17 cellular contexts compared by ENCODE assay signal in the genomic region with DNA sequence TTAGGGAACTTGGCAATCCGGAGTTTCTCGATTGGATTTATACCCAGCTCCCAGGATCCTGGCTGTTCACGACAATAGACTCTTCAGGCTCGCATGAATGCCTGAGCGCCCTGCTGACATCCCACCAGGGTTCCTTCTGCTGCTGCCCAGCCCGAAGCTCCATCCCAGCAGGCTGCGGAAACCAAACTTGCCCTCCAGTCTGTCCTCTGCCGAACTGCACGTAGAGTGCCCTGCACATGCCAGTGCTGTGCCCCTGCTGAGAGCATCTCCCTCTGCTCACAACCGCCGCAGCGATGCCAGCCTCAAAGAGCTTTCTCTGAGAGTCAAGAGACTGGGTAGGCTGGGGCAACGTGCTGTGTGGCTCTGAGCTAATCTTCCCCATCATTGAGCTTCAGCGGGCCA. TPM values are rescaled to one million over a fixed set of nuclear protein-coding genes. Genes with fewer than 3 reads are reported as not detected.
A peak's percentile ranks its signal among the peaks of the same experiment; 100 is the strongest.
DNase-seq lines count a peak whose midpoint lies in the region; ATAC-seq, FAIRE-seq and TF ChIP-seq lines count a peak whose summit lies in the region.
"Had no signal": no experiment of that assay in that cellular context is flagged by ENCODE, and none has a peak within 500 bp of the region (broad histone marks: within the 10 kb centered on the region; RNA-seq: fewer than 3 reads in every experiment).

No MANE protein-coding gene starts in this region.

- H3K18ac ChIP-seq in neuronal stem cell (ENCODE audit: low read length): peak overlapping the region; percentile 88

- no peak overlapping the region for H3K14ac ChIP-seq in neuronal stem cell (ENCODE audit: low read length)

- H3K4me3 Mint-ChIP-seq in WTC11: peak overlapping the region; percentile 29
- H3K4me3 Mint-ChIP-seq: central memory CD8-positive, alpha-beta T cell; effector memory CD8-positive, alpha-beta T cell had no signal

- H3K9me3 ChIP-seq in HUES64 (ENCODE audit: insufficient read depth, low read depth, low read length) (no peaks in the 10 kb centered on the region), neuronal stem cell (replicated peaks in 1 of 2; ENCODE audit: control insufficient read depth in 2 of 2, insufficient read depth in 1 of 2, low read depth in 1 of 2, low read length in 2 of 2) (peaks cover 0 to 10% of the 10 kb centered on the region in 2 donors), esophagus muscularis mucosa (no peaks in the 10 kb centered on the region)
- H3K9me3 ChIP-seq: adrenal gland had no signal

- peaks cover 3% of the 10 kb centered on the region for H3K36me3 Mint-ChIP-seq in WTC11

- H3K27ac Mint-ChIP-seq in WTC11: peak overlapping the region; percentile 69; the same call in 1 of the 2 replicates
- H3K27ac Mint-ChIP-seq: effector memory CD8-positive, alpha-beta T cell had no signal

- no peak for TF ChIP-seq POLR2A in esophagus muscularis mucosa (IDR thresholded peaks at IDR 0.05; ENCODE audit: low read depth)
- TF ChIP-seq POLR2A in GM18505 (IDR thresholded peaks at IDR 0.05; ENCODE audit: borderline replicate concordance, extremely low read depth, insufficient read depth, insufficient read length): no peak

- H3K4me1 Mint-ChIP-seq in WTC11: peaks cover 46% of the 10 kb centered on the region
- H3K4me1 Mint-ChIP-seq: central memory CD8-positive, alpha-beta T cell had no signal

- H3K4me1 ChIP-seq in HUES64 (ENCODE audit: insufficient read depth, low read length) (peaks cover 23% of the 10 kb centered on the region), neuronal stem cell (ENCODE audit: control insufficient read depth in 2 of 2, insufficient read depth in 1 of 2, low read depth in 1 of 2, low read length in 2 of 2) (peaks cover 0 to 9% of the 10 kb centered on the region in 2 donors), esophagus muscularis mucosa (peaks cover 0 to 8% (median 0%) of the 10 kb centered on the region in 4 donors)
- H3K4me1 ChIP-seq: adrenal gland had no signal

- TF ChIP-seq CTCF in WTC11 (IDR thresholded peaks at IDR 0.05) (no peak), esophagus muscularis mucosa (IDR thresholded peaks at IDR 0.05) (no peak), D721Med (IDR thresholded peaks at IDR 0.05; ENCODE audit: insufficient read depth, missing control alignments) (no peak)

- peaks cover 6% of the 10 kb centered on the region for H3K27me3 ChIP-seq in HUES64 (ENCODE audit: insufficient read depth, low read length)
- H3K27me3 ChIP-seq in neuronal stem cell (ENCODE audit: control insufficient read depth in 3 of 3, insufficient read depth in 3 of 3, low read depth in 1 of 3, low read length in 3 of 3): no peaks in the 10 kb centered on the region
- H3K27me3 ChIP-seq in esophagus muscularis mucosa: no peaks in the 10 kb centered on the region
- H3K27me3 ChIP-seq: adrenal gland had no signal

- H2BK5ac ChIP-seq in neuronal stem cell (ENCODE audit: low read length): no peak overlapping the region

- H2AFZ ChIP-seq in neuronal stem cell (ENCODE audit: low read length): no peak overlapping the region

- H2BK120ac ChIP-seq in neuronal stem cell (ENCODE audit: low read depth, low read length): no peak overlapping the region

- DNase-seq in WTC11 (ENCODE audit: low spot score) (peak; percentile 47), left cardiac atrium (peak; percentile 44), neuronal stem cell (ENCODE audit: low spot score) (no peak), esophagus muscularis mucosa (ENCODE audit: extremely low spot score) (no peak), D721Med (ENCODE audit: insufficient read length, low spot score) (no peak), NCI-H2029 (lab: John Stamatoyannopoulos, UW) (no peak)
- DNase-seq: activated CD4-positive, CD25-positive, alpha-beta regulatory T cell treated with anti-CD3 and anti-CD28 coated beads, Interleukin-2, amount 50 U/mL, for 72 hours; activated effector memory CD4-positive, alpha-beta T cell treated with anti-CD3 and anti-CD28 coated beads, Interleukin-2, amount 50 U/mL, for 16 hours; adrenal gland; effector memory CD8-positive, alpha-beta T cell; GOT3; Kasumi-1; NCI-H1105; NCI-H510A treated with DMSO at 0.1 percent for 48 hours had no signal

- H3K27me3 Mint-ChIP-seq in WTC11 (ENCODE audit: low read depth): peaks cover 5% of the 10 kb centered on the region

- WGBS in HUES64: 17% methylated on average over 14 of the region's 14 CpGs
- no CpG with 5 or more reads among the region's 14 CpGs for WGBS in neuronal stem cell (ENCODE audit: extremely low coverage in 2 of 2, insufficient read length in 2 of 2, insufficient replicate concordance in 1 of 2), 2 donors
- 86% methylated on average over 8 of the region's 14 CpGs for WGBS in esophagus muscularis mucosa

- no peak for FAIRE-seq in D721Med (lab: Jason Lieb, UNC)

- no peak overlapping the region for H2AK5ac ChIP-seq in neuronal stem cell (ENCODE audit: low read depth, low read length)

- H3K36me3 ChIP-seq in HUES64 (ENCODE audit: insufficient read depth, low read length): 0 out of 2 replicates have a peak, but pooled peaks cover 4% of the 10 kb centered on the region
- peaks cover 4 to 38% of the 10 kb centered on the region in 2 donors for H3K36me3 ChIP-seq in neuronal stem cell (replicated peaks in 1 of 2; ENCODE audit: control insufficient read depth in 2 of 2, insufficient read depth in 2 of 2, low read length in 2 of 2)
- H3K36me3 ChIP-seq in esophagus muscularis mucosa: no peaks in the 10 kb centered on the region
- H3K36me3 ChIP-seq: adrenal gland had no signal

- H3K9me3 Mint-ChIP-seq in WTC11: no peaks in the 10 kb centered on the region
- H3K9me3 Mint-ChIP-seq: central memory CD8-positive, alpha-beta T cell; effector memory CD8-positive, alpha-beta T cell had no signal

- no peak for TF ChIP-seq EP300 in esophagus muscularis mucosa (IDR thresholded peaks at IDR 0.05)

- H2BK15ac ChIP-seq in neuronal stem cell (ENCODE audit: low read length): no peak overlapping the region

- no peak overlapping the region for H4K91ac ChIP-seq in neuronal stem cell (ENCODE audit: low read depth, low read length, poor library complexity)

- no peak overlapping the region for H2BK12ac ChIP-seq in neuronal stem cell (ENCODE audit: low read length)

- H4K8ac ChIP-seq in neuronal stem cell (ENCODE audit: low read depth, low read length): no peak overlapping the region

- H3K79me1 ChIP-seq in neuronal stem cell (ENCODE audit: low read depth, low read length): peaks cover 10% of the 10 kb centered on the region

- no peak overlapping the region for H3K4ac ChIP-seq in neuronal stem cell (ENCODE audit: low read length)

- ATAC-seq in WTC11: peak; percentile 54
- peak; percentile 19 to 61 for ATAC-seq in left cardiac atrium
- ATAC-seq in GM18505 (IDR thresholded peaks at IDR 0.05; ENCODE audit: unreplicated experiment): no peak
- ATAC-seq: effector memory CD8-positive, alpha-beta T cell had no signal

- H3K4me3 ChIP-seq in HUES64 (ENCODE audit: low read length): peak overlapping the region; percentile 7; the same call in 1 of the 2 replicates
- no peak overlapping the region for H3K4me3 ChIP-seq in neuronal stem cell (ENCODE audit: low read length in 2 of 2)
- no peak overlapping the region for H3K4me3 ChIP-seq in esophagus muscularis mucosa
- H3K4me3 ChIP-seq: adrenal gland had no signal

- POLR2A ChIA-PET in WTC11 (lab: Charles Lee): interaction anchor here (0.6 kb wide), 1 partner anchor 120 kb away, joined by 3 read pairs; no protein-coding TSS in a partner anchor

- H3K23ac ChIP-seq in neuronal stem cell (ENCODE audit: low read depth, low read length, poor library complexity): peak overlapping the region; percentile 57

- H3K9ac ChIP-seq in HUES64 (ENCODE audit: low read depth, low read length): no peak overlapping the region
- H3K9ac ChIP-seq in neuronal stem cell (ENCODE audit: low read depth, low read length, poor library complexity): peak overlapping the region; percentile 72

- H3K27ac ChIP-seq in HUES64 (ENCODE audit: low read depth, low read length): peak overlapping the region; percentile 9; the same call in 1 of the 2 replicates
- H3K27ac ChIP-seq in neuronal stem cell (replicated peaks; ENCODE audit: low read length): no peak overlapping the region
- H3K27ac ChIP-seq in esophagus muscularis mucosa (replicated peaks in 1 of 4): no peak overlapping the region
- H3K27ac ChIP-seq: adrenal gland had no signal

- intact Hi-C loops in left cardiac atrium (cut with DNase I) (no loop called here), esophagus muscularis mucosa (cut with DNase I) (no loop called here)

- CTCF ChIA-PET in WTC11 (lab: Charles Lee): interaction anchor here (0.6 to 1.5 kb wide), 15 partner anchors 9 to 203 kb away, joined by 3 to 4 read pairs (median 3); a partner anchor contains a TSS

- H3K4me2 ChIP-seq in neuronal stem cell (ENCODE audit: insufficient read depth, low read length, poor library complexity, severe bottlenecking): no peak overlapping the region

TF ChIP-seq in WTC11, 78 proteins besides CTCF, POLR2A, EP300 and RAD21:
- TF ChIP-seq ZNF423 (CRISPR knock-in tag; IDR thresholded peaks at IDR 0.05): peak; percentile 92
- TF ChIP-seq TEAD1 (CRISPR knock-in tag; IDR thresholded peaks at IDR 0.05): peak; percentile 60; the same call in 1 of the 2 replicates
- TF ChIP-seq CREB1 (CRISPR knock-in tag; IDR thresholded peaks at IDR 0.05): no peak
- 0 out of 2 replicates have a peak, but pooled peaks have one; percentile 18 for TF ChIP-seq ZNF121 (CRISPR knock-in tag; IDR thresholded peaks at IDR 0.05)

RNA-seq across cellular contexts. Expression of a gene that starts 6.9 kb away (rescaled TPM):
- 20.6 TPM for polyA plus RNA-seq in HUES64 (2013, experiment 1 of 2)
- polyA plus RNA-seq in HUES64 (2013, experiment 2 of 2): 26.4 TPM
- total RNA-seq in WTC11 (2021) (66.5 to 70.3 TPM (median 67.1 TPM) in 3 replicates), left cardiac atrium (10 to 100 TPM; 35.8 to 45.9 TPM), esophagus muscularis mucosa (1 to 10 TPM; 2.0 to 4.6 (median 2.3) TPM)
- 36.9 TPM for polyA plus RNA-seq in neuronal stem cell (2013, experiment 1 of 2)
- polyA plus RNA-seq in neuronal stem cell (2013, experiment 2 of 2): 37.0 TPM

Comparison
In these comparisons a context has a peak if more than half of its experiments do, and no peak if none do; other contexts are left out.
1. DNase-seq: peak in WTC11 (single experiment) and left cardiac atrium (single experiment); none in neuronal stem cell (single experiment), esophagus muscularis mucosa (single experiment), D721Med (single experiment) and NCI-H2029 (single experiment).
2. RNA of a gene that starts 6.9 kb away (total RNA-seq): 66.5 to 70.3 TPM in WTC11 and 35.8 to 45.9 TPM in left cardiac atrium; 2.0 to 4.6 TPM in esophagus muscularis mucosa; every median in the first group is over 4 times any median in the second.